ENCODE assay signal across 24 cellular contexts in the genomic region with DNA sequence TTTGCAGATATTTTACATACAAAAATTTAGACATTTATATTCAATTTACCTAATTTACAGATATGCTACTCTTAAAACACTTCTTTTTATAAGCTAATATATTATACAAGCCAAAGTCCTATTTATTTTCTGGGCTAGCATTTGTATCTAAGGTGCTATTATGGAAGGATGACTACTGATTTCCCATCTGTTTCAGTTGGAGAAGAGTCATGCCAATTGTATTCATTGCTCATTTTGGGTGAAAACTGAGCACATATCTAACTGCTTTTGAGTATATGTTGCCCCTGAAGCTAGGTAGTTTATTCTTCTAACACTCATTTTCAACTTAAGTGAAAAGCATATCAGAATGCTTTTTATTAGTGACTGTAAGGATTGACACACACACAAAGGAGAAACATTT.
"Had no signal": no experiment of that assay in that cellular context is flagged by ENCODE, and none has a peak within 500 bp of the region (broad histone marks: within the 10 kb centered on the region; RNA-seq: fewer than 3 reads in every experiment).

No MANE protein-coding gene starts in this region.

- H3K36me3 ChIP-seq: cardiac muscle cell, gastrocnemius medialis, stomach, suprapubic skin had no signal

- H3K27ac ChIP-seq: cardiac muscle cell, gastrocnemius medialis, suprapubic skin, tibial nerve had no signal

- H3K9me3 ChIP-seq: gastrocnemius medialis, stomach, suprapubic skin had no signal

- ATAC-seq: activated naive CD8-positive, alpha-beta T cell treated with anti-CD3 and anti-CD28 coated beads, Interleukin-2, amount 50 U/mL, for 24 hours; esophagus mucosa; gastrocnemius medialis; left cardiac atrium; sciatic nerve; stimulated activated memory B cell treated with anti-CD40 and anti-IgM and Interleukin-4, amounts not matched to agents 10 μg/mL and 1 μg/mL and 100 μg/mL, for 72 hours had no signal

- H3K4me2 ChIP-seq: smooth muscle cell had no signal

- DNase-seq: activated CD4-positive, alpha-beta memory T cell treated with anti-CD3 and anti-CD28 coated beads for 36 hours; activated CD4-positive, alpha-beta T cell treated with anti-CD3 and anti-CD28 coated beads for 48 hours; activated gamma-delta T cell; activated naive CD4-positive, alpha-beta T cell treated with anti-CD3 and anti-CD28 coated beads, Interleukin-2, amount 50 U/mL, for 16 hours; activated naive CD8-positive, alpha-beta T cell treated with anti-CD3 and anti-CD28 coated beads, Interleukin-2, amount 50 U/mL, for 24 hours; activated T-cell treated with anti-CD3 and anti-CD28 coated beads, Interleukin-2, amount 50 U/mL, for 48 hours; effector memory CD4-positive, alpha-beta T cell; gastrocnemius medialis; islet precursor cell; left cardiac atrium; nucleus accumbens; posterior cingulate gyrus; stimulated activated CD4-positive, alpha-beta T cell treated with anti-CD3 and anti-CD28 coated beads, Interleukin-15, amount 100 ng/mL, for 24 hours; stomach; T-helper 1 cell; T-helper 9 cell had no signal

- H3K27ac Mint-ChIP-seq: activated CD4-positive, alpha-beta memory T cell treated with anti-CD3 and anti-CD28 coated beads for 36 hours; activated naive CD8-positive, alpha-beta T cell treated with anti-CD3 and anti-CD28 coated beads, Interleukin-2, amount 50 U/mL, for 24 hours; memory B cell had no signal

- H3K4me3 Mint-ChIP-seq: activated CD4-positive, alpha-beta memory T cell treated with anti-CD3 and anti-CD28 coated beads for 36 hours; activated naive CD8-positive, alpha-beta T cell treated with anti-CD3 and anti-CD28 coated beads, Interleukin-2, amount 50 U/mL, for 24 hours; memory B cell; stimulated activated memory B cell treated with anti-CD40 and anti-IgM and Interleukin-4, amounts not matched to agents 10 μg/mL and 1 μg/mL and 100 μg/mL, for 72 hours had no signal

- H3K4me3 ChIP-seq: cardiac muscle cell, gastrocnemius medialis, smooth muscle cell, stomach, suprapubic skin, tibial nerve had no signal

- H3K27me3 ChIP-seq: cardiac muscle cell, gastrocnemius medialis, stomach, suprapubic skin, tibial nerve had no signal

- H3K4me1 ChIP-seq: suprapubic skin had no signal

- H3K27me3 Mint-ChIP-seq: activated CD4-positive, alpha-beta memory T cell treated with anti-CD3 and anti-CD28 coated beads for 36 hours; activated naive CD8-positive, alpha-beta T cell treated with anti-CD3 and anti-CD28 coated beads, Interleukin-2, amount 50 U/mL, for 24 hours; memory B cell; stimulated activated memory B cell treated with anti-CD40 and anti-IgM and Interleukin-4, amounts not matched to agents 10 μg/mL and 1 μg/mL and 100 μg/mL, for 72 hours had no signal

- H3K4me1 Mint-ChIP-seq: activated naive CD8-positive, alpha-beta T cell treated with anti-CD3 and anti-CD28 coated beads, Interleukin-2, amount 50 U/mL, for 24 hours had no signal

- H3K36me3 Mint-ChIP-seq: activated CD4-positive, alpha-beta memory T cell treated with anti-CD3 and anti-CD28 coated beads for 36 hours had no signal
